1 cellular context compared by ENCODE assay signal in the genomic region with DNA sequence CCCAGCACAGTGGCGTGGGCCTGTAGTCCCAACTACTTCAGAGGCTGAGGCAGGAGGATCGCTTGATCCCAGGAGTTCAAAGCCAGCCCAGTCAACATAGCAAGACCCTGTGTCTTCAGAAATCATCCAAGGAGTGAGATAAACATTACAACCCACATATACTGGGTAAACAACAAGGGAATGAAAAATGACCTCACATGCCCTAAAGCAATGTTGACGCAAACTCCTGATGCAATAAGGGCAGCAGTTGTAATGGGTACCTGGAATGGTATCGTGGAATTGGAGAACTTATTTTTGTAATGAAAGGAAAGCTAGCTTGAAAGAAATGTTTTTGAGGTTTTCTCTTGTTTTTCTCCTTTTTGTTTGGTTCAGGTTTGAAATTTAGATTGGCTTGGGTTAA.
TF ChIP-seq lines count a peak whose summit lies in the region.

No MANE protein-coding gene starts in this region.

TF ChIP-seq in HEK293, 187 proteins besides CTCF, POLR2A, EP300 and RAD21 (continued from another document):
- TF ChIP-seq, protein P1, sequence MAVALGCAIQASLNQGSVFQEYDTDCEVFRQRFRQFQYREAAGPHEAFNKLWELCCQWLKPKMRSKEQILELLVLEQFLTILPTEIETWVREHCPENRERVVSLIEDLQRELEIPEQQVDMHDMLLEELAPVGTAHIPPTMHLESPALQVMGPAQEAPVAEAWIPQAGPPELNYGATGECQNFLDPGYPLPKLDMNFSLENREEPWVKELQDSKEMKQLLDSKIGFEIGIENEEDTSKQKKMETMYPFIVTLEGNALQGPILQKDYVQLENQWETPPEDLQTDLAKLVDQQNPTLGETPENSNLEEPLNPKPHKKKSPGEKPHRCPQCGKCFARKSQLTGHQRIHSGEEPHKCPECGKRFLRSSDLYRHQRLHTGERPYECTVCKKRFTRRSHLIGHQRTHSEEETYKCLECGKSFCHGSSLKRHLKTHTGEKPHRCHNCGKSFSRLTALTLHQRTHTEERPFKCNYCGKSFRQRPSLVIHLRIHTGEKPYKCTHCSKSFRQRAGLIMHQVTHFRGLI (tag by site-specific recombination; IDR thresholded peaks at IDR 0.05), result no peak
- TF ChIP-seq ZNF133 (tag by site-specific recombination; IDR thresholded peaks at IDR 0.05) (peak; percentile 37; the same call in 1 of the 2 replicates), ZNF785 (tag by site-specific recombination; IDR thresholded peaks at IDR 0.05) (peak; percentile 87; the same call in 1 of the 2 replicates), ZNF560 (tag by site-specific recombination; IDR thresholded peaks at IDR 0.05; ENCODE audit: borderline replicate concordance) (no peak), SCRT1 (tag by site-specific recombination; IDR thresholded peaks at IDR 0.05; ENCODE audit: borderline replicate concordance) (no peak), ZNF558 (tag by site-specific recombination; IDR thresholded peaks at IDR 0.05) (peak; percentile 92), TRIM28 (IDR thresholded peaks at IDR 0.05; ENCODE audit: borderline replicate concordance, low read length) (no peak), ZNF521 (tag by site-specific recombination; IDR thresholded peaks at IDR 0.05) (no peak)
